In genomic region chr13:32048816-32049215, GRCh38 we compare ENCODE assay signal across 11 cellular contexts. TPM values are rescaled to one million over a fixed set of nuclear protein-coding genes. Genes with fewer than 3 reads are reported as not detected.
DNase-seq lines count a peak whose midpoint lies in the region; ATAC-seq and TF ChIP-seq lines count a peak whose summit lies in the region.
"Had no signal": no experiment of that assay in that cellular context is flagged by ENCODE, and none has a peak within 500 bp of the region (broad histone marks: within the 10 kb centered on the region; RNA-seq: fewer than 3 reads in every experiment).

No MANE protein-coding gene starts in this region.

- no peaks in the 10 kb centered on the region for H3K9me3 ChIP-seq in BE2C
- H3K9me3 ChIP-seq: ascending aorta had no signal

- H3K4me1 ChIP-seq in BE2C = peaks cover 38% of the 10 kb centered on the region

- no peak for ATAC-seq in GM18907 (IDR thresholded peaks at IDR 0.05; ENCODE audit: unreplicated experiment)

- H3K36me3 ChIP-seq in BE2C = no peaks in the 10 kb centered on the region; the same call in 1 of the 2 replicates
- H3K36me3 ChIP-seq: ascending aorta had no signal

- H3K4me3 ChIP-seq in BE2C (ENCODE audit: low read depth, low read length) (no peak overlapping the region), foreskin fibroblast (ENCODE audit: low read depth in 1 of 2, low read length in 2 of 2) (no peak overlapping the region)
- H3K4me3 ChIP-seq: ascending aorta had no signal

- peak; percentile 26 for DNase-seq in BE2C
- DNase-seq in GF-D8 (lab: John Stamatoyannopoulos, UW) = peak; percentile 49
- DNase-seq in NOMO-1 treated with dmso at 0.1 percent for 144 hours (lab: John Stamatoyannopoulos, UW; ENCODE audit: unreplicated experiment) = peak; percentile 35
- DNase-seq in foreskin fibroblast = peak; percentile 3 to 31
- DNase-seq in activated effector memory CD4-positive, alpha-beta T cell treated with anti-CD3 and anti-CD28 coated beads, Interleukin-2, amount 50 U/mL, for 16 hours = no peak
- DNase-seq in kidney glomerular epithelial cell (lab: John Stamatoyannopoulos, UW) = no peak
- DNase-seq in DMS 273 (lab: John Stamatoyannopoulos, UW; ENCODE audit: unreplicated experiment) = no peak
- DNase-seq: CD4-positive, alpha-beta memory T cell; T-helper 9 cell had no signal

- no peaks in the 10 kb centered on the region for H3K27me3 ChIP-seq in BE2C
- H3K27me3 ChIP-seq: ascending aorta had no signal

- TF ChIP-seq CTCF in BE2C (IDR thresholded peaks at IDR 0.05; ENCODE audit: low read depth, low read length) = no peak
- TF ChIP-seq CTCF in foreskin fibroblast (IDR thresholded peaks at IDR 0.05; ENCODE audit: low read depth, low read length) = no peak

RNA-seq across cellular contexts. Expression of gene FRY, which starts 17.2 kb away (rescaled TPM):
- 22.6 TPM for polyA plus RNA-seq in BE2C (2012; ENCODE audit: insufficient read depth, insufficient read length, low read depth)

Comparison
In these comparisons a context has a peak if more than half of its experiments do, and no peak if none do; other contexts are left out.
1. DNase-seq: peak in BE2C (single experiment), GF-D8 (single experiment), NOMO-1 treated with dmso at 0.1 percent for 144 hours (single experiment) and foreskin fibroblast (2 of 2); none in activated effector memory CD4-positive, alpha-beta T cell treated with anti-CD3 and anti-CD28 coated beads, Interleukin-2, amount 50 U/mL, for 16 hours (single experiment), kidney glomerular epithelial cell (single experiment) and DMS 273 (single experiment).